8 cellular contexts compared by ENCODE assay signal in the genomic region with DNA sequence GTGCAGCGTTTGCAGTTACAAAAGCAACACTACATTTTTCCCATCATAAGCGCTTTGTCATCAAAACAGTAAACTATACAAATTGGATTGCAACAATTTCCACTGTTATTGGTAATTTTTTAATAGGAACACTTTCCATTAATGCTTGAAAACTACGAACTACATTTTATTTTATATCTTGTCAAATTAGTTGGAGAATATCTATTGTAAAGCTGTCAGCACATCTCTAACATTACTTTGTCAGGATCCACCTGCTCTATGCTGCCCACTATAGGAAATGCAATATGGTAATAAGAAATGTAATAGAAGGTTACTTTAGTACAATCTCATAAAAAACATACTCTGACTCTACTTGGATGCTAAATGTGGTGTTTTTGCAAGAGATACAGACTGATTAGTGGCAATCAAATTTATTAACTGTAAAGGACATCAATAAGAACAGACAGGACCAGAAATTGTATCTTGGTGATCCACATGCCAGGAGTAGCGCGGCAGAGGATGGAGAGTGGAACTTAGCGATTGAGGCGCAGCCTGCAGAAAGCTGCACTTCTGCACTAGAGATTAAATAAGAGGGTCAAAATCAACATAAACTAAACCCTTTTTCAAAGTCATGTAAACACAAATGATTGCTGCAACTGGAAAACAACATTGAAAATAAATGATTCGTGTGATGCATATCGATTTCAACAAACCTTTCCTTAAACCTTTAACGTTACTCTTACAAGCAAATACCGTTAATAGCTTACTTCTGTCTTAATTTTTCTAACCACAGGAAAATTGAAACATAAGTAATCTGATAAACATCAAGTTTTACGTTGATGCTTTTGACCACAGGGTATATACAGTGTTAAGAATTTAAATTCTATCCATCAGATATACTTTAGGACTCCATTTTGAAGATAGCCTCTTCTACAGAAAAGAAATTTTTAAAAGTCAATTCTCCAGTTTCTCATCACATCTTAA. TPM values are rescaled to one million over a fixed set of nuclear protein-coding genes. Genes with fewer than 3 reads are reported as not detected.
DNase-seq lines count a peak whose midpoint lies in the region; ATAC-seq, FAIRE-seq and TF ChIP-seq lines count a peak whose summit lies in the region.

No MANE protein-coding gene starts in this region.

- ATAC-seq in stimulated activated memory B cell treated with anti-CD40 and anti-IgM and Interleukin-4, amounts not matched to agents 10 μg/mL and 1 μg/mL and 100 μg/mL, for 72 hours = no peak

- peak overlapping the region; percentile 100 for H3K4me3 Mint-ChIP-seq in stimulated activated memory B cell treated with anti-CD40 and anti-IgM and Interleukin-4, amounts not matched to agents 10 μg/mL and 1 μg/mL and 100 μg/mL, for 72 hours

- H3F3A ChIP-seq in OCI-LY1 (ENCODE audit: insufficient read depth, low read length) = no peaks in the 10 kb centered on the region; the same call in 1 of the 2 replicates

- FAIRE-seq in keratinocyte (lab: Jason Lieb, UNC) = peak; percentile 9

- H3K4me2 ChIP-seq in OCI-LY1 (ENCODE audit: low read length) (peak overlapping the region; percentile 90), keratinocyte (ENCODE audit: control insufficient read depth, extremely low read depth, insufficient read depth, low read depth, low read length) (peak overlapping the region; percentile 98)

- H4K20me1 ChIP-seq in OCI-LY1 (ENCODE audit: insufficient read depth, low read length) = no peaks in the 10 kb centered on the region
- no peaks in the 10 kb centered on the region for H4K20me1 ChIP-seq in keratinocyte (ENCODE audit: control insufficient read depth, extremely low read depth, insufficient read depth, low read length)

- H3K4me1 ChIP-seq in HUES48 (ENCODE audit: control insufficient read depth, insufficient read depth, low read length) = peaks cover 10% of the 10 kb centered on the region
- H3K4me1 ChIP-seq in OCI-LY1 (ENCODE audit: insufficient read depth, low read length, severe bottlenecking) = peaks cover 28% of the 10 kb centered on the region
- H3K4me1 ChIP-seq in keratinocyte (ENCODE audit: control insufficient read depth, extremely low read depth, insufficient read depth, low read length) = peaks cover 7% of the 10 kb centered on the region

- H3K36me3 Mint-ChIP-seq in stimulated activated memory B cell treated with anti-CD40 and anti-IgM and Interleukin-4, amounts not matched to agents 10 μg/mL and 1 μg/mL and 100 μg/mL, for 72 hours = peaks cover 5% of the 10 kb centered on the region

- H3K9me2 ChIP-seq in OCI-LY1 (ENCODE audit: low read depth, low read length) = no peaks in the 10 kb centered on the region

- H3K9ac ChIP-seq in HUES48 (ENCODE audit: low read depth, low read length) (peak overlapping the region; percentile 84), OCI-LY1 (ENCODE audit: low read length) (peak overlapping the region; percentile 97), keratinocyte (ENCODE audit: control insufficient read depth, extremely low read depth, insufficient read depth, low read length) (peak overlapping the region; percentile 99)

- no peaks in the 10 kb centered on the region for H3K27me3 Mint-ChIP-seq in stimulated activated memory B cell treated with anti-CD40 and anti-IgM and Interleukin-4, amounts not matched to agents 10 μg/mL and 1 μg/mL and 100 μg/mL, for 72 hours

- dilution Hi-C loops in keratinocyte (cut with MboI; ENCODE audit: extremely low pct_ligation_motif_present, low sequenced_read_pairs) = no loop called here

- H3K79me2 ChIP-seq in OCI-LY1 (ENCODE audit: insufficient read depth, low read length) (peaks cover 62% of the 10 kb centered on the region), keratinocyte (ENCODE audit: control insufficient read depth, insufficient read depth, low read length) (peaks cover 54% of the 10 kb centered on the region)

- H3K27me3 ChIP-seq in HUES48 (ENCODE audit: control insufficient read depth, insufficient read depth, low read length) = no peaks in the 10 kb centered on the region
- H3K27me3 ChIP-seq in OCI-LY1 (ENCODE audit: insufficient read depth, low read length) = no peaks in the 10 kb centered on the region
- H3K27me3 ChIP-seq in brain microvascular endothelial cell (replicated peaks) = no peaks in the 10 kb centered on the region
- no peaks in the 10 kb centered on the region for H3K27me3 ChIP-seq in keratinocyte (ENCODE audit: control insufficient read depth, extremely low read depth, insufficient read depth, low read length)

- H3K4me3 ChIP-seq in HUES48 (ENCODE audit: low read depth, low read length) = peak overlapping the region; percentile 91
- peak overlapping the region; percentile 99 for H3K4me3 ChIP-seq in OCI-LY1 (ENCODE audit: low read depth, low read length, poor library complexity, severe bottlenecking)
- H3K4me3 ChIP-seq in brain microvascular endothelial cell (ENCODE audit: low read depth, low read length) = peak overlapping the region; percentile 90
- H3K4me3 ChIP-seq in keratinocyte (ENCODE audit: control insufficient read depth in 2 of 3, extremely low read depth in 1 of 3, insufficient read depth in 2 of 3, low read depth in 1 of 3, low read length in 3 of 3) = peak overlapping the region; percentile 56 to 98 (median 70)

- H3K27ac Mint-ChIP-seq in stimulated activated memory B cell treated with anti-CD40 and anti-IgM and Interleukin-4, amounts not matched to agents 10 μg/mL and 1 μg/mL and 100 μg/mL, for 72 hours = peak overlapping the region; percentile 98

- H3K9me3 ChIP-seq in HUES48 (ENCODE audit: control insufficient read depth, insufficient read depth, low read length) (no peaks in the 10 kb centered on the region), OCI-LY1 (ENCODE audit: low read length) (no peaks in the 10 kb centered on the region), keratinocyte (ENCODE audit: control insufficient read depth, low read depth, low read length) (no peaks in the 10 kb centered on the region)

- H3K9me1 ChIP-seq in keratinocyte (ENCODE audit: control insufficient read depth, extremely low read depth, insufficient read depth, low read length) = no peaks in the 10 kb centered on the region

- H2AFZ ChIP-seq in OCI-LY1 (ENCODE audit: low read length) (no peak overlapping the region), keratinocyte (ENCODE audit: control insufficient read depth, low read length) (peak overlapping the region; percentile 96)

- H3K4me1 Mint-ChIP-seq in stimulated activated memory B cell treated with anti-CD40 and anti-IgM and Interleukin-4, amounts not matched to agents 10 μg/mL and 1 μg/mL and 100 μg/mL, for 72 hours = peaks cover 33% of the 10 kb centered on the region

- H3K36me3 ChIP-seq in HUES48 (ENCODE audit: control insufficient read depth, insufficient read depth, low read length) (no peaks in the 10 kb centered on the region), OCI-LY1 (ENCODE audit: insufficient read depth, low read length) (peaks cover 9% of the 10 kb centered on the region; the same call in 1 of the 2 replicates), brain microvascular endothelial cell (replicated peaks) (no peaks in the 10 kb centered on the region), keratinocyte (ENCODE audit: control insufficient read depth in 2 of 2, extremely low read depth in 1 of 2, insufficient read depth in 2 of 2, low read length in 2 of 2) (no peaks in the 10 kb centered on the region)

- peak; percentile 80 for TF ChIP-seq CTCF in OCI-LY1 (IDR thresholded peaks at IDR 0.05; ENCODE audit: low read length)
- TF ChIP-seq CTCF in brain microvascular endothelial cell (IDR thresholded peaks at IDR 0.05; ENCODE audit: low read depth, low read length, missing control alignments) = peak; percentile 62
- TF ChIP-seq CTCF in keratinocyte (optimal IDR thresholded peaks at IDR 0.05 in 1 of 3, IDR thresholded peaks at IDR 0.05 in 1 of 3, conservative IDR thresholded peaks at IDR 0.05 in 1 of 3; ENCODE audit: extremely low read depth in 1 of 3, insufficient read depth in 2 of 3, low read length in 3 of 3) = peak; percentile 11 to 72 (median 55)

- no peaks in the 10 kb centered on the region for H3K9me3 Mint-ChIP-seq in stimulated activated memory B cell treated with anti-CD40 and anti-IgM and Interleukin-4, amounts not matched to agents 10 μg/mL and 1 μg/mL and 100 μg/mL, for 72 hours

- in situ Hi-C loops in brain microvascular endothelial cell (cut with HindIII; ENCODE audit: low pct_ligation_motif_present, low sequenced_read_pairs) = no loop called here

- H3K27ac ChIP-seq in HUES48 (ENCODE audit: low read depth, low read length) (no peak overlapping the region), OCI-LY1 (ENCODE audit: low read depth, low read length, poor library complexity, severe bottlenecking) (peak overlapping the region; percentile 97), brain microvascular endothelial cell (peak overlapping the region; percentile 95), keratinocyte (ENCODE audit: control insufficient read depth, insufficient read depth, low read length) (peak overlapping the region; percentile 97)

- DNase-seq in NCI-H2081 (lab: John Stamatoyannopoulos, UW) = peak; percentile 14 to 59
- no peak for DNase-seq in NCI-H2081 treated with DMSO at 0.1 percent for 48 hours (lab: John Stamatoyannopoulos, UW)
- DNase-seq in brain microvascular endothelial cell = peak; percentile 35
- DNase-seq in keratinocyte (ENCODE audit: low read depth, low spot score) = no peak
- DNase-seq in occipital lobe (lab: John Stamatoyannopoulos, UW) = no peak

RNA-seq across cellular contexts. Expression of a gene that starts 3.6 kb away (rescaled TPM):
- 12.6 to 16.3 TPM (median 15.1 TPM) in 3 replicates for polyA plus RNA-seq in keratinocyte
- polyA plus RNA-seq in keratinocyte (2011; ENCODE audit: low read depth) = 7.5 TPM
- 4.7 and 11.1 TPM in 2 replicates for polyA plus RNA-seq in keratinocyte (2011; cell fraction: cytosol; rRNA removed)
- polyA plus RNA-seq in keratinocyte (2011; cell fraction: nucleus; rRNA removed) = 23.6 and 24.8 TPM in 2 replicates
- 8.1 and 8.3 TPM in 2 replicates for polyA plus RNA-seq in keratinocyte (2012; ENCODE audit: low replicate concordance)
- polyA minus RNA-seq in keratinocyte = 18.9 to 76.7 TPM (median 48.9 TPM) in 3 replicates
- polyA minus RNA-seq in keratinocyte (2011; cell fraction: cytosol; rRNA and poly(A)+ RNA removed) = 13.4 TPM
- 50.5 and 92.6 TPM in 2 replicates for polyA minus RNA-seq in keratinocyte (2011; cell fraction: nucleus; rRNA and poly(A)+ RNA removed)
- 46.5 TPM for total RNA-seq in occipital lobe

Comparison
In these comparisons a context has a peak if more than half of its experiments do, and no peak if none do; other contexts are left out.
1. DNase-seq: peak in NCI-H2081 (2 of 2) and brain microvascular endothelial cell (single experiment); none in NCI-H2081 treated with DMSO at 0.1 percent for 48 hours (single experiment), keratinocyte (single experiment) and occipital lobe (single experiment).
2. Peak in every context shown above with its lines, with median percentiles within 50 percentile points of each other: H3K4me3 ChIP-seq, H3K9ac ChIP-seq and CTCF ChIP-seq.